Comparison of ENCODE assay signal across 20 cellular contexts in genomic region chr3:182910939-182911781, GRCh38.
DNase-seq lines count a peak whose midpoint lies in the region; ATAC-seq and TF ChIP-seq lines count a peak whose summit lies in the region.
"Had no signal": no experiment of that assay in that cellular context is flagged by ENCODE, and none has a peak within 500 bp of the region (broad histone marks: within the 10 kb centered on the region; RNA-seq: fewer than 3 reads in every experiment).

No MANE protein-coding gene starts in this region.

- H3K4me3 ChIP-seq in HEK293 (ENCODE audit: low read depth, low read length), result no peak overlapping the region
- H3K4me3 ChIP-seq: neural progenitor cell, spleen had no signal

- POLR2A ChIA-PET in HEK293 (lab: Yijun Ruan, JAX), result no interaction called here

- H3K4me1 ChIP-seq in HEK293 (ENCODE audit: control insufficient read depth, insufficient read depth, low read length), result no peaks in the 10 kb centered on the region

- H3K9me3 Mint-ChIP-seq in activated T-helper 1 cell treated with anti-CD3 and anti-CD28 coated beads, Interleukin-12 subunit alpha, Interleukin-12 subunit beta, Interleukin-2, Interleukin-4 antibody, amounts not matched to agents 30 ng/mL and 10 ng/mL and 1 ng/mL, durations not matched to agents 14 hours and 24 hours and 36 hours, result no peaks in the 10 kb centered on the region
- H3K9me3 Mint-ChIP-seq: neural progenitor cell had no signal

- no peaks in the 10 kb centered on the region for H3K9me3 ChIP-seq in HEK293 (ENCODE audit: control insufficient read depth, insufficient read depth, low read depth, low read length)
- H3K9me3 ChIP-seq: spleen had no signal

- DNase-seq in Caki2 (ENCODE audit: low read depth) (peak; percentile 10), amygdala (lab: John Stamatoyannopoulos, UW) (no peak), GF-D8 (lab: John Stamatoyannopoulos, UW) (no peak)
- no peak for DNase-seq in activated T-helper 1 cell treated with anti-CD3 and anti-CD28 coated beads, Interleukin-12 subunit alpha, Interleukin-12 subunit beta, Interleukin-2, Interleukin-4 antibody, amounts not matched to agents 30 ng/mL and 10 ng/mL and 1 ng/mL, durations not matched to agents 14 hours and 24 hours and 36 hours (ENCODE audit: low spot score)
- DNase-seq: activated CD8-positive, alpha-beta memory T cell treated with anti-CD3 and anti-CD28 coated beads, Interleukin-2, amount 50 U/mL, for 4 hours; amniotic stem cell; DMS53; HCEC 1CT; kidney glomerular epithelial cell; NCI-H146; NCI-H2227 treated with DMSO at 0.1 percent for 48 hours; NK-92 treated with Interleukin-12 subunit alpha and Interleukin-12 subunit beta, amount 100 ng/mL, for 24 hours; Right ventricle myocardium superior; spleen; trophoblast cell; WERI-Rb-1 had no signal

- H3K36me3 Mint-ChIP-seq in activated T-helper 1 cell treated with anti-CD3 and anti-CD28 coated beads, Interleukin-12 subunit alpha, Interleukin-12 subunit beta, Interleukin-2, Interleukin-4 antibody, amounts not matched to agents 30 ng/mL and 10 ng/mL and 1 ng/mL, durations not matched to agents 14 hours and 24 hours and 36 hours (ENCODE audit: low read depth), result peaks cover 28% of the 10 kb centered on the region

- in situ Hi-C loops in Caki2 (cut with HindIII; ENCODE audit: low pct_unique_long_range_greater_than_20kb, low sequenced_read_pairs), result no loop called here

- CTCF ChIA-PET in HEK293 (lab: Yijun Ruan, JAX), result interaction anchor here (0.6 kb wide), 2 partner anchors 194 to 243 kb away, joined by 3 to 4 read pairs; no protein-coding TSS in a partner anchor

- intact Hi-C loops in activated T-helper 1 cell treated with anti-CD3 and anti-CD28 coated beads, Interleukin-12 subunit alpha, Interleukin-12 subunit beta, Interleukin-2, Interleukin-4 antibody, amounts not matched to agents 30 ng/mL and 10 ng/mL and 1 ng/mL, durations not matched to agents 14 hours and 24 hours and 36 hours (cut with micrococcal nuclease), result loop anchor here (2.0 kb wide), 1 partner anchor 188 kb away; the partner anchor contains the start of gene MCCC1

- no peak for ATAC-seq in HG03095 (IDR thresholded peaks at IDR 0.05; ENCODE audit: unreplicated experiment)

- H3K4me3 Mint-ChIP-seq in activated T-helper 1 cell treated with anti-CD3 and anti-CD28 coated beads, Interleukin-12 subunit alpha, Interleukin-12 subunit beta, Interleukin-2, Interleukin-4 antibody, amounts not matched to agents 30 ng/mL and 10 ng/mL and 1 ng/mL, durations not matched to agents 14 hours and 24 hours and 36 hours, result no peak overlapping the region
- H3K4me3 Mint-ChIP-seq: neural progenitor cell had no signal

- H3K4me1 Mint-ChIP-seq in activated T-helper 1 cell treated with anti-CD3 and anti-CD28 coated beads, Interleukin-12 subunit alpha, Interleukin-12 subunit beta, Interleukin-2, Interleukin-4 antibody, amounts not matched to agents 30 ng/mL and 10 ng/mL and 1 ng/mL, durations not matched to agents 14 hours and 24 hours and 36 hours (ENCODE audit: low read depth), result peaks cover 48% of the 10 kb centered on the region

- H3K27me3 Mint-ChIP-seq in activated T-helper 1 cell treated with anti-CD3 and anti-CD28 coated beads, Interleukin-12 subunit alpha, Interleukin-12 subunit beta, Interleukin-2, Interleukin-4 antibody, amounts not matched to agents 30 ng/mL and 10 ng/mL and 1 ng/mL, durations not matched to agents 14 hours and 24 hours and 36 hours (ENCODE audit: insufficient read depth), result no peaks in the 10 kb centered on the region

- H3K27ac ChIP-seq in HEK293 (ENCODE audit: extremely low read depth, low read depth, low read length), result no peak overlapping the region
- H3K27ac ChIP-seq in layer of hippocampus (ENCODE audit: low read depth, low read length), result peak overlapping the region; percentile 66
- H3K27ac ChIP-seq: neural progenitor cell, WERI-Rb-1 had no signal

- H3K27ac Mint-ChIP-seq in activated T-helper 1 cell treated with anti-CD3 and anti-CD28 coated beads, Interleukin-12 subunit alpha, Interleukin-12 subunit beta, Interleukin-2, Interleukin-4 antibody, amounts not matched to agents 30 ng/mL and 10 ng/mL and 1 ng/mL, durations not matched to agents 14 hours and 24 hours and 36 hours, result peak overlapping the region; percentile 66
- H3K27ac Mint-ChIP-seq: neural progenitor cell had no signal

- H3K27me3 ChIP-seq in layer of hippocampus (ENCODE audit: control insufficient read depth, insufficient read depth, low read length), result no peaks in the 10 kb centered on the region
- H3K27me3 ChIP-seq: neural progenitor cell, spleen had no signal

- H3K36me3 ChIP-seq in HEK293 (ENCODE audit: control insufficient read depth in 2 of 2, insufficient read depth in 1 of 2, low read length in 2 of 2), result peaks cover 0 to 15% of the 10 kb centered on the region in 2 experiments; a peak in 2 of 3 replicates
- H3K36me3 ChIP-seq: neural progenitor cell had no signal

- no peak for TF ChIP-seq CTCF in HEK293 (tag by site-specific recombination; IDR thresholded peaks at IDR 0.05)

TF ChIP-seq in HEK293, 187 proteins besides CTCF, POLR2A, EP300 and RAD21:
- TF ChIP-seq ZNF366 (tag by site-specific recombination; conservative IDR thresholded peaks at IDR 0.05) (0 out of 2 replicates have a peak, but pooled peaks have one; percentile 20), ZNF174 (tag by site-specific recombination; IDR thresholded peaks at IDR 0.05) (no peak), MEIS1 (CRISPR knock-in tag; IDR thresholded peaks at IDR 0.05; ENCODE audit: borderline replicate concordance) (no peak), ZNF391 (tag by site-specific recombination; IDR thresholded peaks at IDR 0.05; ENCODE audit: borderline replicate concordance, low read depth) (no peak), PRDM1 (tag by site-specific recombination; IDR thresholded peaks at IDR 0.05) (no peak), ZSCAN23 (tag by site-specific recombination; IDR thresholded peaks at IDR 0.05) (no peak), ZNF664 (tag by site-specific recombination; IDR thresholded peaks at IDR 0.05) (peak; percentile 70; the same call in 1 of the 2 replicates), ZNF639 (tag by site-specific recombination; IDR thresholded peaks at IDR 0.05) (no peak), ZNF776 (tag by site-specific recombination; IDR thresholded peaks at IDR 0.05; ENCODE audit: borderline replicate concordance) (no peak), ZNF785 (tag by site-specific recombination; IDR thresholded peaks at IDR 0.05) (no peak)
